ENCODE assay signal across 13 cellular contexts in genomic region chr4:1543976-1544375, GRCh38.
DNase-seq lines count a peak whose midpoint lies in the region; ATAC-seq lines count a peak whose summit lies in the region.
"Had no signal": no experiment of that assay in that cellular context is flagged by ENCODE, and none has a peak within 500 bp of the region (broad histone marks: within the 10 kb centered on the region; RNA-seq: fewer than 3 reads in every experiment).

No MANE protein-coding gene starts in this region.

- H3K36me3 ChIP-seq in BLaER1 (no peaks in the 10 kb centered on the region), NT2/D1 (ENCODE audit: insufficient read depth, insufficient read length, low read length) (no peaks in the 10 kb centered on the region)
- H3K36me3 ChIP-seq: HAP-1 had no signal

- H3K4me2 ChIP-seq in BLaER1, result peak overlapping the region; percentile 51
- H3K4me2 ChIP-seq: GM23338 had no signal

- POLR2A ChIA-PET in activated CD4-positive, alpha-beta T cell treated with anti-CD3 and anti-CD28 coated beads, Interleukin-2, amount 10 ng/mL, durations not matched to agents 7 days and 5 days (lab: Charles Lee), result no interaction called here
- POLR2A ChIA-PET in naive thymus-derived CD8-positive, alpha-beta T cell (lab: Charles Lee), result interaction anchor here (0.6 to 1.0 kb wide), 3 partner anchors 22 to 36 kb away, joined by 3 to 4 read pairs (median 4); no protein-coding TSS in a partner anchor

- H3K27me3 Mint-ChIP-seq in activated CD4-positive, alpha-beta T cell treated with anti-CD3 and anti-CD28 coated beads, Interleukin-2, amount 10 ng/mL, durations not matched to agents 7 days and 5 days, result no peaks in the 10 kb centered on the region
- H3K27me3 Mint-ChIP-seq in naive thymus-derived CD8-positive, alpha-beta T cell, result peaks cover 0 to 9% (median 8%) of the 10 kb centered on the region in 5 donors

- H3K27ac Mint-ChIP-seq in activated CD4-positive, alpha-beta T cell treated with anti-CD3 and anti-CD28 coated beads, Interleukin-2, amount 10 ng/mL, durations not matched to agents 7 days and 5 days, result peak overlapping the region; percentile 73
- H3K27ac Mint-ChIP-seq in naive thymus-derived CD8-positive, alpha-beta T cell, result peak overlapping the region in 9 of 10 donors; percentile 56 to 98 (median 83)
- H3K27ac Mint-ChIP-seq: GM23338 had no signal

- no peak overlapping the region for H3K27ac ChIP-seq in BLaER1
- H3K27ac ChIP-seq: 22Rv1 had no signal

- no peaks in the 10 kb centered on the region for H3K36me3 Mint-ChIP-seq in activated CD4-positive, alpha-beta T cell treated with anti-CD3 and anti-CD28 coated beads, Interleukin-2, amount 10 ng/mL, durations not matched to agents 7 days and 5 days (ENCODE audit: low read depth)
- H3K36me3 Mint-ChIP-seq in naive thymus-derived CD8-positive, alpha-beta T cell, result no peaks in the 10 kb centered on the region

- no peak for DNase-seq in activated CD4-positive, alpha-beta T cell treated with anti-CD3 and anti-CD28 coated beads, Interleukin-2, amount 10 ng/mL, durations not matched to agents 7 days and 5 days
- DNase-seq in activated CD4-positive, alpha-beta T cell treated with anti-CD3 and anti-CD28 coated beads, Interleukin-2, amount 50 U/mL, for 48 hours, result no peak
- DNase-seq in NT2/D1 (ENCODE audit: low read depth, low spot score) (no peak), NCI-H345 (lab: John Stamatoyannopoulos, UW) (no peak), NCI-H345 treated with DMSO at 0.1 percent for 48 hours (lab: John Stamatoyannopoulos, UW; ENCODE audit: unreplicated experiment) (no peak)
- DNase-seq in naive thymus-derived CD8-positive, alpha-beta T cell, result no peak
- DNase-seq: DMS79 treated with DMSO at 0.1 percent for 48 hours, EL, IMR-90 had no signal

- no peak overlapping the region for H3K4me3 Mint-ChIP-seq in activated CD4-positive, alpha-beta T cell treated with anti-CD3 and anti-CD28 coated beads, Interleukin-2, amount 10 ng/mL, durations not matched to agents 7 days and 5 days
- H3K4me3 Mint-ChIP-seq in naive thymus-derived CD8-positive, alpha-beta T cell, result peak overlapping the region in 6 of 10 donors; percentile 22 to 60 (median 44)
- H3K4me3 Mint-ChIP-seq: GM23338 had no signal

- CTCF ChIA-PET in activated CD4-positive, alpha-beta T cell treated with anti-CD3 and anti-CD28 coated beads, Interleukin-2, amount 10 ng/mL, durations not matched to agents 7 days and 5 days (lab: Charles Lee), result no interaction called here

- H3K4me1 Mint-ChIP-seq in activated CD4-positive, alpha-beta T cell treated with anti-CD3 and anti-CD28 coated beads, Interleukin-2, amount 10 ng/mL, durations not matched to agents 7 days and 5 days, result peaks cover 5% of the 10 kb centered on the region
- H3K4me1 Mint-ChIP-seq in naive thymus-derived CD8-positive, alpha-beta T cell, result peaks cover 8 to 28% (median 23%) of the 10 kb centered on the region in 4 donors

- no peak overlapping the region for H3K4me3 ChIP-seq in BLaER1
- H3K4me3 ChIP-seq in NT2/D1 (ENCODE audit: insufficient read length, low read depth), result no peak overlapping the region
- H3K4me3 ChIP-seq: GM23338, HAP-1 had no signal

- H4K20me1 ChIP-seq in BLaER1, result no peaks in the 10 kb centered on the region; the same call in 1 of the 2 replicates

- H3K27me3 ChIP-seq in BLaER1, result peaks cover 11% of the 10 kb centered on the region
- peaks cover 19% of the 10 kb centered on the region for H3K27me3 ChIP-seq in NT2/D1 (ENCODE audit: insufficient read depth, insufficient read length)

- ATAC-seq in naive thymus-derived CD8-positive, alpha-beta T cell, result no peak
- ATAC-seq: GM23338 had no signal

- peaks cover 21% of the 10 kb centered on the region for H3K4me1 ChIP-seq in BLaER1
- H3K4me1 ChIP-seq in NT2/D1 (ENCODE audit: insufficient read depth, insufficient read length), result peaks cover 29% of the 10 kb centered on the region
- H3K4me1 ChIP-seq: HAP-1 had no signal

- H3K9ac ChIP-seq in BLaER1 (0 out of 2 replicates have a peak overlapping the region, but pooled peaks have one; percentile 10), NT2/D1 (ENCODE audit: insufficient read length, low read depth) (peak overlapping the region; percentile 38)

- H3K9me3 Mint-ChIP-seq in activated CD4-positive, alpha-beta T cell treated with anti-CD3 and anti-CD28 coated beads, Interleukin-2, amount 10 ng/mL, durations not matched to agents 7 days and 5 days, result no peaks in the 10 kb centered on the region
- H3K9me3 Mint-ChIP-seq in naive thymus-derived CD8-positive, alpha-beta T cell, result no peaks in the 10 kb centered on the region
- H3K9me3 Mint-ChIP-seq: GM23338 had no signal

- no peaks in the 10 kb centered on the region for H3K9me3 ChIP-seq in BLaER1
- H3K9me3 ChIP-seq in NT2/D1 (ENCODE audit: insufficient read depth, low read length), result no peaks in the 10 kb centered on the region
- H3K9me3 ChIP-seq: HAP-1 had no signal
